32 cellular contexts compared by ENCODE assay signal in the genomic region with DNA sequence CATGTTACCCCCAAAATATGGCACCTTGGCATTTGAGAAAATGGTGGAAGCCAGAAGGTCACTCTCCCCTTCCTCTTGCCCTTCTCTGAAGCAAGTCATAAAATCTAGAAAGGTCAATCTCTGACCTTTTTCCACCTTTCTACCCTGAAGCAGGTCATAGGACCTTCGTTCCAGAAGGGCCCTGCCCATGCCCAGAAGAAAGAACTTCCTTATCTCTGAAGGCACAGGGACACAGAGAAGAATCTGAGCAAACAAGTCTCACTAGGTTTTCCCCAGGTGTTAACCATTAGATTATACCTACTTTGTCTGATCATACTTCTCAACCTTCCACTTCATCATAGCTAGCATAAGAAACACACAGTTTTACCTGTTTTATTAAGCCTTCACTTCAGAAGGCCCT. TPM values are rescaled to one million over a fixed set of nuclear protein-coding genes. Genes with fewer than 3 reads are reported as not detected.
"Had no signal": no experiment of that assay in that cellular context is flagged by ENCODE, and none has a peak within 500 bp of the region (broad histone marks: within the 10 kb centered on the region; RNA-seq: fewer than 3 reads in every experiment).

No MANE protein-coding gene starts in this region.

- H3K27me3 ChIP-seq: brain microvascular endothelial cell, Peyer's patch had no signal

- H3K27ac ChIP-seq: brain microvascular endothelial cell, Peyer's patch, SJSA1 had no signal

- DNase-seq: activated CD4-positive, alpha-beta memory T cell treated with anti-CD3 and anti-CD28 coated beads for 36 hours; activated CD4-positive, alpha-beta T cell treated with anti-CD3 and anti-CD28 coated beads, Interleukin-2, amount 50 U/mL, for 1 hour; activated CD8-positive, alpha-beta memory T cell treated with anti-CD3 and anti-CD28 coated beads, Interleukin-2, amount 10 ng/mL, durations not matched to agents 7 days and 5 days; activated CD8-positive, alpha-beta memory T cell treated with anti-CD3 and anti-CD28 coated beads, Interleukin-2, amount 50 U/mL, for 48 hours; activated effector memory CD4-positive, alpha-beta T cell treated with Interleukin-2 at 50 U/mL for 16 hours; activated naive CD4-positive, alpha-beta T cell treated with anti-CD3 and anti-CD28 coated beads, Interleukin-2, amount 10 ng/mL, durations not matched to agents 7 days and 5 days; activated naive CD8-positive, alpha-beta T cell treated with anti-CD3 and anti-CD28 coated beads, Interleukin-2, amount 50 U/mL, for 24 hours; activated T-cell treated with anti-CD3 and anti-CD28 coated beads, Interleukin-2, amount 50 U/mL, for 48 hours; anterior cingulate cortex; brain microvascular endothelial cell; central memory CD4-positive, alpha-beta T cell; KG1; NCI-H1092 treated with DMSO at 0.1 percent for 48 hours; NCI-H1417; NCI-H146; NCI-H187; NCI-H2029 treated with DMSO at 0.1 percent for 48 hours; NCI-H2107; NCI-H2171; NCI-H510A; NCI-H748 treated with DMSO at 0.1 percent for 48 hours; NK-92 treated with Interleukin-12 subunit alpha and Interleukin-12 subunit beta, amount 100 ng/mL, for 24 hours; PC-3; Peyer's patch; RPMI8226; SHP77 treated with DMSO at 0.1 percent for 48 hours; T-cell; T-helper 17 cell; WERI-Rb-1 had no signal

- H3K4me3 ChIP-seq: Peyer's patch, SJSA1 had no signal

- H3K36me3 ChIP-seq: brain microvascular endothelial cell, Peyer's patch, SJSA1, WERI-Rb-1 had no signal

- H3K4me1 ChIP-seq: Peyer's patch, SJSA1 had no signal

- ATAC-seq: activated CD8-positive, alpha-beta memory T cell treated with anti-CD3 and anti-CD28 coated beads, Interleukin-2, amount 10 ng/mL, durations not matched to agents 7 days and 5 days; activated naive CD8-positive, alpha-beta T cell treated with anti-CD3 and anti-CD28 coated beads, Interleukin-2, amount 50 U/mL, for 24 hours; PC-3; SK-N-SH treated with all-trans-retinoic acid at 6 μM for 48 hours; T-cell; T-helper 17 cell had no signal

- H3K9me3 ChIP-seq: Peyer's patch, SJSA1 had no signal

RNA-seq across cellular contexts. Expression of a gene that starts 52.0 kb away (rescaled TPM):
- total RNA-seq: activated CD4-positive, alpha-beta memory T cell treated with anti-CD3 and anti-CD28 coated beads for 36 hours; activated CD8-positive, alpha-beta memory T cell treated with anti-CD3 and anti-CD28 coated beads, Interleukin-2, amount 10 ng/mL, durations not matched to agents 7 days and 5 days; LHCN-M2; PC-3; Peyer's patch; SJSA1; T-cell; T-helper 17 cell had no signal
